Comparison of ENCODE assay signal across 8 cellular contexts in the genomic region with DNA sequence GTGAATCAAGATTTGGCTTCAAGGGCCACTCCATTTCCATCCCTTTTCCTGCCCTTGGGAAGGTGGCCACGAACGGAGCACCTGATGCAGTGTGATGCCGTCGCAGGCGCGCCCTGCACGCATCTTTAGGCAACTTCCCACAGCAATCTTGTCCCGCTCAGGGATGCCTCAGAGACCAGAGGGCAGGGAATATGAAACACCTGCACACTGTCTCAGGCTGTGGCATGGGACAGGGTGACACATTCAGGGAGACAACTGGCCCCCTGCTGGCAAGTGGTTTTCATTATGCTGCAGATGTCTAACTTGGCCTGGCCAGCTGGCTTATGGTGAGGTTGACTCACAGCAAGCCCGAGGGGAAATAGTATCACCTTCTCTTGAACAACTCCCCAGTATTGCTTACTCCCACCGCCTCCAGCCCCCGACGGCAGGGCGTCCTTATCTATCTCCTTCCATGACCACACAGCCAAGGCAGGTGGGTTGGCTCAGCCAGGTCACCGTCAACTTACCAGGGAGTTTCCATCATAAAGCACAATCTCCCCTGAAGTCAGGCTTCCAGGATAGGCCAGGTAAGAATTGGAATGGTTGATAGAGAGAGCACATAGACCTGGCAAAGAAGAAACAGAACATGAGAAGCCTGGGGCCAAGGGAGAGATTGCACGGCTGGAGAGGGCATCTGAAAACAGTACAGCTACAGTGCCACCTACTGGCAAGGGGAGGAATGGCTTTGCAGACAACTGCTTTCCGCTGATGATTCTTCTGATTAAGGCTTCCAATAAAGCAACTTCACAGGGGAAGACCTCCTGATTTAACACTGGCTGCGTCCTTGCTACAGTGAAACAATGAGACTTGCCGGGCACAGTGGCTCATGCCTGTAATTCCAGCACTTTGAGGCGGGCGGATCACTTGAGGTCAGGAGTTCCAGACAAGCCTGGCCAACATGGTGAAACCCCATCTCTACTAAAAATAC. TPM values are rescaled to one million over a fixed set of nuclear protein-coding genes. Genes with fewer than 3 reads are reported as not detected.
DNase-seq lines count a peak whose midpoint lies in the region; ATAC-seq and TF ChIP-seq lines count a peak whose summit lies in the region.

No MANE protein-coding gene starts in this region.

- H3K36me3 Mint-ChIP-seq in activated T-cell treated with anti-CD3 and anti-CD28 coated beads, Interleukin-2, amount 50 U/mL, for 24 hours (ENCODE audit: low read depth): peaks cover 8% of the 10 kb centered on the region
- peaks cover 2% of the 10 kb centered on the region for H3K36me3 Mint-ChIP-seq in neural crest cell (ENCODE audit: low read depth)

- H3K4me3 ChIP-seq in Panc1 (ENCODE audit: low read depth in 2 of 2, low read length in 2 of 2) (no peak overlapping the region), fibroblast of mammary gland (ENCODE audit: control insufficient read depth, low read depth, low read length) (no peak overlapping the region)

- H3K4me1 Mint-ChIP-seq in activated T-cell treated with anti-CD3 and anti-CD28 coated beads, Interleukin-2, amount 50 U/mL, for 24 hours (ENCODE audit: low read depth): peaks cover 49% of the 10 kb centered on the region
- peaks cover 11% of the 10 kb centered on the region for H3K4me1 Mint-ChIP-seq in neural crest cell

- H3K36me3 ChIP-seq in Panc1 (ENCODE audit: control insufficient read depth, insufficient read depth, low read length): no peaks in the 10 kb centered on the region

- no peaks in the 10 kb centered on the region for H3K4me1 ChIP-seq in Panc1 (ENCODE audit: control insufficient read depth, insufficient read depth, low read length)

- TF ChIP-seq CTCF in LNCAP (IDR thresholded peaks at IDR 0.05) (peak; percentile 92), Panc1 (IDR thresholded peaks at IDR 0.05) (peak; percentile 87), fibroblast of mammary gland (conservative IDR thresholded peaks at IDR 0.05; ENCODE audit: control insufficient read depth, insufficient read depth, low read depth, low read length) (peak; percentile 99), neural crest cell (conservative IDR thresholded peaks at IDR 0.05) (peak; percentile 91)

- ATAC-seq in GM19035 (IDR thresholded peaks at IDR 0.05; ENCODE audit: unreplicated experiment): peak; percentile 55
- peak; percentile 85 for ATAC-seq in Panc1

- no peaks in the 10 kb centered on the region for H3K27me3 ChIP-seq in Panc1 (ENCODE audit: control insufficient read depth, insufficient read depth, low read length)

- DNase-seq in AG08395 (ENCODE audit: low spot score) (peak; percentile 77), Panc1 (ENCODE audit: low read depth, low spot score) (peak; percentile 71), fibroblast of mammary gland (ENCODE audit: low read depth) (peak; percentile 87), neural crest cell (ENCODE audit: low read depth, low spot score) (peak; percentile 81), substantia nigra (lab: John Stamatoyannopoulos, UW) (peak in 40 of 49 donors; percentile 1 to 69 (median 38))
- peak; percentile 85 for DNase-seq in activated T-cell treated with anti-CD3 and anti-CD28 coated beads, Interleukin-2, amount 50 U/mL, for 24 hours

- H3K4me3 Mint-ChIP-seq in activated T-cell treated with anti-CD3 and anti-CD28 coated beads, Interleukin-2, amount 50 U/mL, for 24 hours: peak overlapping the region; percentile 18
- H3K4me3 Mint-ChIP-seq in neural crest cell: no peak overlapping the region

- H3K9me3 ChIP-seq in Panc1 (ENCODE audit: control insufficient read depth, insufficient read depth, low read depth, low read length): no peaks in the 10 kb centered on the region

- peak overlapping the region; percentile 88 for H3K27ac Mint-ChIP-seq in activated T-cell treated with anti-CD3 and anti-CD28 coated beads, Interleukin-2, amount 50 U/mL, for 24 hours
- no peak overlapping the region for H3K27ac Mint-ChIP-seq in neural crest cell (ENCODE audit: unreplicated experiment)

- POLR2A ChIA-PET in Panc1 (lab: Charles Lee): no interaction called here

- BruUV-seq in Panc1 (replicated peaks; lab: Mats Ljungman, UMichigan): no TSS peak

- in situ Hi-C loops in Panc1 (cut with HindIII; ENCODE audit: low pct_unique_long_range_greater_than_20kb, low sequenced_read_pairs): no loop called here

- CTCF ChIA-PET in Panc1 (lab: Charles Lee): interaction anchor here (0.6 to 0.8 kb wide), 3 partner anchors 21 to 241 kb away, joined by 3 to 6 read pairs (median 4); a partner anchor contains a TSS

- intact Hi-C loops in Panc1 (cut with micrococcal nuclease; ENCODE audit: unreplicated experiment): loop anchor here (1.0 kb wide), 1 partner anchor 173 kb away; no protein-coding TSS in a partner anchor

- H3K27ac ChIP-seq in Panc1 (ENCODE audit: low read length): no peak overlapping the region
- no peak overlapping the region for H3K27ac ChIP-seq in substantia nigra (ENCODE audit: low read depth, low read length, poor library complexity, severe bottlenecking)

- no peaks in the 10 kb centered on the region for H3K27me3 Mint-ChIP-seq in activated T-cell treated with anti-CD3 and anti-CD28 coated beads, Interleukin-2, amount 50 U/mL, for 24 hours
- H3K27me3 Mint-ChIP-seq in neural crest cell (ENCODE audit: low read depth): no peaks in the 10 kb centered on the region

- no peaks in the 10 kb centered on the region for H3K9me3 Mint-ChIP-seq in activated T-cell treated with anti-CD3 and anti-CD28 coated beads, Interleukin-2, amount 50 U/mL, for 24 hours
- H3K9me3 Mint-ChIP-seq in neural crest cell: no peaks in the 10 kb centered on the region

RNA-seq across cellular contexts. Expression of a gene that starts 21.1 kb away (rescaled TPM):
- total RNA-seq in Panc1 (2021; ENCODE audit: unreplicated experiment) (19.8 TPM), neural crest cell (14.1 and 15.6 TPM in 2 replicates)
- polyA plus RNA-seq in Panc1 (2012; ENCODE audit: insufficient read length): 28.2 TPM
